2 cellular contexts compared by ENCODE assay signal in the genomic region with DNA sequence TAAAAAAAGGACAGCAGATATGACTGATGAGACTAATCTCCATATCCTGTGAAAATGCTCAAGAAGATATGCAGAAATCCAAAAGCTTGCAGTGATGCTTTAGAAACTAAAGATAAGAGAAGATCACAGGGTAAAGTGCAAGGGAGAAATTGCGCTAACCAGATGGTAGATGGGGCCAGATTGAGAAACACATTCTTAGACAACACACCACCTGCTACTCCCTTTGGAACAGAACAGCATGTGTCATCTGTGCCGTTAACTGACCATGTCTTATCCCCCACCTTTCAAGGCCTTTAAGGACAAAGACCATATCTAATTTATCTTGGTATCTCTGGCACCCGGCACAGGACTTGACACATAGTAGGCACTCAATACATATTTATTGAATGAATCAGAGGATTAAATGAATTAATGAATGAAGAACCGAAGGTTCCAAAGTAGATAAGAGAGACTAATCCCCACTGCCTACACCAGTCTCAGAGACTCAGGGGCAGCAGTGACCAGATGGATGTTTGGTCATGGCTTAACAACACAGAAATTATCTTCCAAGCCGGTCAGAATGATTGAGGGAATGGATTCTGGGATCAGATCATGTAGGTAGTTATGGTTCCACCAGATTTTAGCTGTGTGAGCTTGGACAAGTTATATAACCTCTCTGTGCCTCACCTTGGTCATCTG.
A peak's percentile ranks its signal among the peaks of the same experiment; 100 is the strongest.
TF ChIP-seq lines count a peak whose summit lies in the region.

No MANE protein-coding gene starts in this region.

TF ChIP-seq in liver, 16 proteins besides CTCF, POLR2A, EP300 and RAD21:
- TF ChIP-seq, protein P1, sequence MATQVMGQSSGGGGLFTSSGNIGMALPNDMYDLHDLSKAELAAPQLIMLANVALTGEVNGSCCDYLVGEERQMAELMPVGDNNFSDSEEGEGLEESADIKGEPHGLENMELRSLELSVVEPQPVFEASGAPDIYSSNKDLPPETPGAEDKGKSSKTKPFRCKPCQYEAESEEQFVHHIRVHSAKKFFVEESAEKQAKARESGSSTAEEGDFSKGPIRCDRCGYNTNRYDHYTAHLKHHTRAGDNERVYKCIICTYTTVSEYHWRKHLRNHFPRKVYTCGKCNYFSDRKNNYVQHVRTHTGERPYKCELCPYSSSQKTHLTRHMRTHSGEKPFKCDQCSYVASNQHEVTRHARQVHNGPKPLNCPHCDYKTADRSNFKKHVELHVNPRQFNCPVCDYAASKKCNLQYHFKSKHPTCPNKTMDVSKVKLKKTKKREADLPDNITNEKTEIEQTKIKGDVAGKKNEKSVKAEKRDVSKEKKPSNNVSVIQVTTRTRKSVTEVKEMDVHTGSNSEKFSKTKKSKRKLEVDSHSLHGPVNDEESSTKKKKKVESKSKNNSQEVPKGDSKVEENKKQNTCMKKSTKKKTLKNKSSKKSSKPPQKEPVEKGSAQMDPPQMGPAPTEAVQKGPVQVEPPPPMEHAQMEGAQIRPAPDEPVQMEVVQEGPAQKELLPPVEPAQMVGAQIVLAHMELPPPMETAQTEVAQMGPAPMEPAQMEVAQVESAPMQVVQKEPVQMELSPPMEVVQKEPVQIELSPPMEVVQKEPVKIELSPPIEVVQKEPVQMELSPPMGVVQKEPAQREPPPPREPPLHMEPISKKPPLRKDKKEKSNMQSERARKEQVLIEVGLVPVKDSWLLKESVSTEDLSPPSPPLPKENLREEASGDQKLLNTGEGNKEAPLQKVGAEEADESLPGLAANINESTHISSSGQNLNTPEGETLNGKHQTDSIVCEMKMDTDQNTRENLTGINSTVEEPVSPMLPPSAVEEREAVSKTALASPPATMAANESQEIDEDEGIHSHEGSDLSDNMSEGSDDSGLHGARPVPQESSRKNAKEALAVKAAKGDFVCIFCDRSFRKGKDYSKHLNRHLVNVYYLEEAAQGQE (IDR thresholded peaks at IDR 0.05): no peak
- TF ChIP-seq RXRA (IDR thresholded peaks at IDR 0.05): peak in 1 of 2 donors; percentile 43
- peak; percentile 47 to 63 for TF ChIP-seq HNF4A (conservative IDR thresholded peaks at IDR 0.05)

TF ChIP-seq in HepG2, 621 proteins besides CTCF, POLR2A, EP300 and RAD21:
- TF ChIP-seq, protein P2, sequence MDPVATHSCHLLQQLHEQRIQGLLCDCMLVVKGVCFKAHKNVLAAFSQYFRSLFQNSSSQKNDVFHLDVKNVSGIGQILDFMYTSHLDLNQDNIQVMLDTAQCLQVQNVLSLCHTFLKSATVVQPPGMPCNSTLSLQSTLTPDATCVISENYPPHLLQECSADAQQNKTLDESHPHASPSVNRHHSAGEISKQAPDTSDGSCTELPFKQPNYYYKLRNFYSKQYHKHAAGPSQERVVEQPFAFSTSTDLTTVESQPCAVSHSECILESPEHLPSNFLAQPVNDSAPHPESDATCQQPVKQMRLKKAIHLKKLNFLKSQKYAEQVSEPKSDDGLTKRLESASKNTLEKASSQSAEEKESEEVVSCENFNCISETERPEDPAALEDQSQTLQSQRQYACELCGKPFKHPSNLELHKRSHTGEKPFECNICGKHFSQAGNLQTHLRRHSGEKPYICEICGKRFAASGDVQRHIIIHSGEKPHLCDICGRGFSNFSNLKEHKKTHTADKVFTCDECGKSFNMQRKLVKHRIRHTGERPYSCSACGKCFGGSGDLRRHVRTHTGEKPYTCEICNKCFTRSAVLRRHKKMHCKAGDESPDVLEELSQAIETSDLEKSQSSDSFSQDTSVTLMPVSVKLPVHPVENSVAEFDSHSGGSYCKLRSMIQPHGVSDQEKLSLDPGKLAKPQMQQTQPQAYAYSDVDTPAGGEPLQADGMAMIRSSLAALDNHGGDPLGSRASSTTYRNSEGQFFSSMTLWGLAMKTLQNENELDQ (CRISPR knock-in tag; IDR thresholded peaks at IDR 0.05; ENCODE audit: borderline replicate concordance): no peak
- TF ChIP-seq ZNF547 (CRISPR knock-in tag; IDR thresholded peaks at IDR 0.05) (no peak), NR2C2 (CRISPR knock-in tag; IDR thresholded peaks at IDR 0.05; ENCODE audit: borderline replicate concordance) (no peak), ZNF33B (CRISPR knock-in tag; IDR thresholded peaks at IDR 0.05) (no peak), ZNF138 (CRISPR knock-in tag; IDR thresholded peaks at IDR 0.05; ENCODE audit: low read depth) (no peak), ZNF230 (CRISPR knock-in tag; IDR thresholded peaks at IDR 0.05) (no peak)
TF ChIP-seq in HepG2: peak in this region for 0.
